ENCODE assay signal across 21 cellular contexts in genomic region chr9:84538879-84539278, GRCh38.
"Had no signal": no experiment of that assay in that cellular context is flagged by ENCODE, and none has a peak within 500 bp of the region (broad histone marks: within the 10 kb centered on the region; RNA-seq: fewer than 3 reads in every experiment).

No MANE protein-coding gene starts in this region.

- H3K4me1 ChIP-seq: left ventricle myocardium inferior, right atrium auricular region, right lobe of liver, stomach, tibial artery, upper lobe of right lung had no signal

- H3K4me2 ChIP-seq: smooth muscle cell had no signal

- H3K27me3 ChIP-seq: ovary, right atrium auricular region, right lobe of liver, stomach, tibial artery, upper lobe of right lung had no signal

- DNase-seq: hypothalamus; immature natural killer cell; left ventricle myocardium inferior; midbrain; mucosa of descending colon; naive thymus-derived CD4-positive, alpha-beta T cell; ovary; right lobe of liver; stimulated activated CD4-positive, alpha-beta T cell treated with anti-CD3 and anti-CD28 coated beads, Interleukin-1b, Interleukin-23, amount 100 ng/mL, for 48 hours; stimulated activated CD4-positive, alpha-beta T cell treated with anti-CD3 and anti-CD28 coated beads, Interleukin-2, amount 100 ng/mL, for 48 hours; stimulated activated naive B cell treated with anti-CD40 and anti-IgM and Interleukin-4, amounts not matched to agents 10 μg/mL and 1 μg/mL and 100 μg/mL, for 72 hours; stimulated activated naive CD8-positive, alpha-beta T cell treated with anti-CD3 and anti-CD28 coated beads, Interleukin-15, Interleukin-2, amounts not matched to agents 100 U/mL and 50 U/mL, for 24 hours; stomach; tibial artery; trophoblast cell; upper lobe of right lung had no signal

- H3K36me3 ChIP-seq: left ventricle myocardium inferior, ovary, right atrium auricular region, right lobe of liver, stomach, thoracic aorta, tibial artery, upper lobe of right lung had no signal

- H3K9me3 ChIP-seq: ovary, right lobe of liver had no signal

- ATAC-seq: mucosa of descending colon; naive thymus-derived CD4-positive, alpha-beta T cell; natural killer cell treated with Interleukin-12 subunit alpha and Interleukin-12 subunit beta and Interleukin-15 and Interleukin-18, amount 100 ng/mL, for 72 hours; right lobe of liver; stimulated activated naive B cell treated with anti-CD40 and anti-IgM and Interleukin-4, amounts not matched to agents 10 μg/mL and 1 μg/mL and 100 μg/mL, for 72 hours; stimulated activated naive CD8-positive, alpha-beta T cell treated with anti-CD3 and anti-CD28 coated beads, Interleukin-15, Interleukin-2, amounts not matched to agents 100 U/mL and 50 U/mL, for 24 hours; upper lobe of right lung had no signal

- H3K27ac ChIP-seq: left ventricle myocardium inferior, ovary, right atrium auricular region, right lobe of liver, stomach, thoracic aorta, tibial artery, upper lobe of right lung had no signal

- H3K4me3 ChIP-seq: left ventricle myocardium inferior, lung, mucosa of descending colon, ovary, right atrium auricular region, right lobe of liver, smooth muscle cell, stomach, thoracic aorta, tibial artery, upper lobe of right lung had no signal
